ENCODE assay signal across 15 cellular contexts in the genomic region with DNA sequence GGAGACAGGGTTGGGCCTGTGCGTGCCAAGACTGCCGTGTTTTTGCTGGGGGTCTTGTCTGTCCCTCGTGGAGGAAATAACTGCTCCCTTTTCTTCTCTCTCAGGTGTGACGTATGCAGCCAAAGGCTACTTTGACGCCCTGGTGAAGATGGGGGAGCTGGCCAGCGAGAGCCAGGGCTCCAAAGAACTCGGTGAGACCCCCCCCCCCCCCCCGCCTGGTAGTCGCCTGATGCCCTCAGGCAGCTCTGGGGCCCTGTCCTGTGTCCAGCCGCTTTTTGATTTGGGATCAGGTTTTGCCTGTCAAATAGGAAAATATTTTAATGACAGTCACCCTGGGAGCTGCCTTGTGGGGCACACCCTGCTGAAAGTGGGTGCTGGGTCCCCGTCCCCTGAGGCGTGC. TPM values are rescaled to one million over a fixed set of nuclear protein-coding genes. Genes with fewer than 3 reads are reported as not detected.
A peak's percentile ranks its signal among the peaks of the same experiment; 100 is the strongest.
DNase-seq lines count a peak whose midpoint lies in the region; ATAC-seq and TF ChIP-seq lines count a peak whose summit lies in the region.
"Had no signal": no experiment of that assay in that cellular context is flagged by ENCODE, and none has a peak within 500 bp of the region (broad histone marks: within the 10 kb centered on the region; RNA-seq: fewer than 3 reads in every experiment).

No MANE protein-coding gene starts in this region.

- ATAC-seq in IMR-90 (ENCODE audit: low read depth): no peak
- ATAC-seq in natural killer cell treated with Interleukin-12 subunit alpha and Interleukin-12 subunit beta and Interleukin-15 and Interleukin-18, amount 100 ng/mL, for 72 hours: no peak

- no peak overlapping the region for H3K4me3 Mint-ChIP-seq in natural killer cell treated with Interleukin-12 subunit alpha and Interleukin-12 subunit beta and Interleukin-15 and Interleukin-18, amount 100 ng/mL, for 72 hours
- H3K4me3 Mint-ChIP-seq: activated naive CD4-positive, alpha-beta T cell treated with anti-CD3 and anti-CD28 coated beads, Interleukin-2, amount 50 U/mL, for 24 hours; naive thymus-derived CD8-positive, alpha-beta T cell had no signal

- no peak overlapping the region for H3K56ac ChIP-seq in IMR-90 (ENCODE audit: extremely low read depth, insufficient read depth, low read length)
- H3K56ac ChIP-seq in mesendoderm (ENCODE audit: low read length): peak overlapping the region; percentile 45

- WGBS in IMR-90 (ENCODE audit: extremely low coverage in 2 of 2, insufficient read length in 1 of 2), 2 experiments: 96% methylated on average over 4 of the region's 12 CpGs; no CpG with 5 or more reads in 1 of the 2 experiments
- WGBS in mammary epithelial cell (ENCODE audit: low coverage, missing lambda C conversion rate): 72% methylated on average over 7 of the region's 12 CpGs
- no CpG with 5 or more reads among the region's 12 CpGs for WGBS in mesendoderm (ENCODE audit: extremely low coverage, insufficient coverage, low lambda C conversion rate)

- in situ Hi-C loops in IMR-90 (cut with MboI; ENCODE audit: low sequenced_read_pairs) (no loop called here), mammary epithelial cell (cut with MboI; ENCODE audit: low sequenced_read_pairs in 2 of 2) (no loop called here)

- H3K4me2 ChIP-seq in IMR-90 (ENCODE audit: low read depth, low read length): no peak overlapping the region
- H3K4me2 ChIP-seq in mammary epithelial cell (ENCODE audit: insufficient read depth, low read depth, low read length): no peak overlapping the region
- no peak overlapping the region for H3K4me2 ChIP-seq in mesendoderm (ENCODE audit: low read length)

- POLR2A ChIA-PET in IMR-90 (lab: Charles Lee; ENCODE audit: unreplicated experiment): no interaction called here

- no peak overlapping the region for H2BK20ac ChIP-seq in IMR-90 (ENCODE audit: low read depth, low read length)

- H3K9me1 ChIP-seq in IMR-90 (ENCODE audit: insufficient read depth, low read length): 0 out of 2 replicates have a peak, but pooled peaks cover under 1% of the 10 kb centered on the region

- no peak for DNase-seq in IMR-90
- DNase-seq in mammary epithelial cell: no peak
- DNase-seq in mesendoderm: no peak
- DNase-seq in NCI-H146 treated with DMSO at 0.1 percent for 48 hours (lab: John Stamatoyannopoulos, UW; ENCODE audit: unreplicated experiment): no peak
- no peak for DNase-seq in midbrain (lab: John Stamatoyannopoulos, UW)
- DNase-seq in NAMALWA (ENCODE audit: low spot score): no peak
- DNase-seq in natural killer cell treated with Interleukin-12 subunit alpha and Interleukin-12 subunit beta and Interleukin-15 and Interleukin-18, amount 100 ng/mL, for 72 hours (ENCODE audit: low spot score): no peak
- DNase-seq: NCI-H2029, NCI-H774, SHP77 treated with DMSO at 0.1 percent for 48 hours had no signal

- no peak overlapping the region for H3K4ac ChIP-seq in IMR-90 (ENCODE audit: low read depth, low read length)
- H3K4ac ChIP-seq in mesendoderm (ENCODE audit: low read depth, low read length): no peak overlapping the region

- no peak overlapping the region for H3K14ac ChIP-seq in IMR-90 (replicated peaks; ENCODE audit: low read depth, low read length)

- H3K79me2 ChIP-seq in mammary epithelial cell (ENCODE audit: insufficient read depth, low read length) (peaks cover 71% of the 10 kb centered on the region), mesendoderm (ENCODE audit: control insufficient read depth, insufficient read depth, low read length) (no peaks in the 10 kb centered on the region)

- H4K20me1 ChIP-seq in IMR-90 (ENCODE audit: insufficient read depth, low read length): peaks cover 6% of the 10 kb centered on the region; the same call in 1 of the 2 replicates
- no peaks in the 10 kb centered on the region for H4K20me1 ChIP-seq in mammary epithelial cell (ENCODE audit: insufficient read depth, low read length)

- peaks cover 0 to 6% of the 10 kb centered on the region in 2 experiments; a peak in 2 of 4 replicates for H3K79me1 ChIP-seq in IMR-90 (ENCODE audit: low read depth in 1 of 2, low read length in 2 of 2)
- no peaks in the 10 kb centered on the region for H3K79me1 ChIP-seq in mesendoderm (ENCODE audit: low read length)

- H3K9ac ChIP-seq in IMR-90 (ENCODE audit: low read depth, low read length) (no peak overlapping the region), mammary epithelial cell (ENCODE audit: insufficient read depth, low read length) (peak overlapping the region; percentile 59), mesendoderm (ENCODE audit: low read length) (peak overlapping the region; percentile 43), stomach smooth muscle (ENCODE audit: low read length in 2 of 2) (no peak overlapping the region)

- intact Hi-C loops in IMR-90 (cut with micrococcal nuclease) (no loop called here), mammary epithelial cell (cut with micrococcal nuclease) (loop anchor here (2.0 kb wide), 1 partner anchor 17 kb away; no protein-coding TSS in a partner anchor)

- TF ChIP-seq CTCF in IMR-90 (conservative IDR thresholded peaks at IDR 0.05; ENCODE audit: low read depth, low read length): no peak
- no peak for TF ChIP-seq CTCF in mammary epithelial cell (conservative IDR thresholded peaks at IDR 0.05 in 1 of 2, IDR thresholded peaks at IDR 0.05 in 1 of 2; ENCODE audit: extremely low read depth in 1 of 2, insufficient read depth in 1 of 2, low read depth in 1 of 2, low read length in 2 of 2)

- no peak overlapping the region for H4K5ac ChIP-seq in IMR-90 (ENCODE audit: low read depth, low read length)
- no peak overlapping the region for H4K5ac ChIP-seq in mesendoderm (ENCODE audit: low read length)

- no peak overlapping the region for H4K8ac ChIP-seq in IMR-90 (ENCODE audit: low read depth in 2 of 2, low read length in 2 of 2)
- no peak overlapping the region for H4K8ac ChIP-seq in mesendoderm (ENCODE audit: low read depth, low read length)

- H2BK120ac ChIP-seq in IMR-90 (ENCODE audit: low read depth, low read length) (no peak overlapping the region), mesendoderm (ENCODE audit: low read depth, low read length) (no peak overlapping the region)

- H4K91ac ChIP-seq in IMR-90 (ENCODE audit: insufficient read depth, low read depth, low read length): no peak overlapping the region

- no peak for TF ChIP-seq POLR2A in IMR-90 (IDR thresholded peaks at IDR 0.05; ENCODE audit: low read depth, low read length)

- no peaks in the 10 kb centered on the region for H3K27me3 Mint-ChIP-seq in natural killer cell treated with Interleukin-12 subunit alpha and Interleukin-12 subunit beta and Interleukin-15 and Interleukin-18, amount 100 ng/mL, for 72 hours
- H3K27me3 Mint-ChIP-seq: activated naive CD4-positive, alpha-beta T cell treated with anti-CD3 and anti-CD28 coated beads, Interleukin-2, amount 50 U/mL, for 24 hours; naive thymus-derived CD8-positive, alpha-beta T cell had no signal

- no peaks in the 10 kb centered on the region for H3K9me3 ChIP-seq in IMR-90 (ENCODE audit: control insufficient read depth, insufficient read depth, low read length)
- no peaks in the 10 kb centered on the region for H3K9me3 ChIP-seq in mammary epithelial cell (replicated peaks; ENCODE audit: insufficient read depth, low read length)
- no peaks in the 10 kb centered on the region for H3K9me3 ChIP-seq in stomach smooth muscle (ENCODE audit: control insufficient read depth in 2 of 2, low read length in 2 of 2)

- H3K9me3 Mint-ChIP-seq in natural killer cell treated with Interleukin-12 subunit alpha and Interleukin-12 subunit beta and Interleukin-15 and Interleukin-18, amount 100 ng/mL, for 72 hours: no peaks in the 10 kb centered on the region
- H3K9me3 Mint-ChIP-seq: activated naive CD4-positive, alpha-beta T cell treated with anti-CD3 and anti-CD28 coated beads, Interleukin-2, amount 50 U/mL, for 24 hours; naive thymus-derived CD8-positive, alpha-beta T cell had no signal

- H3K4me3 ChIP-seq in IMR-90 (ENCODE audit: insufficient read depth, low read depth, low read length): no peak overlapping the region
- H3K4me3 ChIP-seq in mammary epithelial cell (replicated peaks in 1 of 3; ENCODE audit: insufficient read depth in 1 of 3, low read depth in 2 of 3, low read length in 3 of 3): no peak overlapping the region
- H3K4me3 ChIP-seq in mesendoderm (ENCODE audit: low read length): no peak overlapping the region
- no peak overlapping the region for H3K4me3 ChIP-seq in stomach smooth muscle (ENCODE audit: low read length in 2 of 2)
- H3K4me3 ChIP-seq: coronary artery, GM23248 had no signal

- no peak overlapping the region for H3K27ac ChIP-seq in IMR-90 (ENCODE audit: insufficient read depth, low read length)
- peak overlapping the region; percentile 81 for H3K27ac ChIP-seq in mammary epithelial cell (ENCODE audit: insufficient read depth, low read depth, low read length)
- no peak overlapping the region for H3K27ac ChIP-seq in mesendoderm (ENCODE audit: low read depth, low read length)
- H3K27ac ChIP-seq in stomach smooth muscle (ENCODE audit: low read length): peak overlapping the region; percentile 70

- H3K4me1 Mint-ChIP-seq in natural killer cell treated with Interleukin-12 subunit alpha and Interleukin-12 subunit beta and Interleukin-15 and Interleukin-18, amount 100 ng/mL, for 72 hours (ENCODE audit: low read depth in 2 of 2): no peaks in the 10 kb centered on the region

- H2AFZ ChIP-seq in IMR-90 (replicated peaks; ENCODE audit: low read length, poor library complexity) (no peak overlapping the region), mammary epithelial cell (ENCODE audit: low read depth, low read length) (no peak overlapping the region)
- H2AFZ ChIP-seq: GM23248 had no signal

- CTCF ChIA-PET in IMR-90 (lab: Yijun Ruan, JAX): no interaction called here
- CTCF ChIA-PET in mammary epithelial cell (lab: Charles Lee; ENCODE audit: low non-redundant PET): interaction anchor here (0.8 kb wide), 1 partner anchor 8 kb away, joined by 58 read pairs; no protein-coding TSS in a partner anchor

- H3K27ac Mint-ChIP-seq in natural killer cell treated with Interleukin-12 subunit alpha and Interleukin-12 subunit beta and Interleukin-15 and Interleukin-18, amount 100 ng/mL, for 72 hours: no peak overlapping the region
- H3K27ac Mint-ChIP-seq: activated naive CD4-positive, alpha-beta T cell treated with anti-CD3 and anti-CD28 coated beads, Interleukin-2, amount 50 U/mL, for 24 hours had no signal

- BruUV-seq in IMR-90 (replicated peaks; lab: Mats Ljungman, UMichigan) (no TSS peak), mammary epithelial cell (replicated peaks; lab: Mats Ljungman, UMichigan) (TSS peak; percentile 6)

- dilution Hi-C loops in IMR-90 (cut with HindIII; ENCODE audit: low sequenced_read_pairs, unreplicated experiment): no loop called here
- dilution Hi-C loops in mammary epithelial cell (cut with HindIII; ENCODE audit: low sequenced_read_pairs): no loop called here

- no peaks in the 10 kb centered on the region for H3K27me3 ChIP-seq in IMR-90 (ENCODE audit: control insufficient read depth, insufficient read depth, low read length)
- H3K27me3 ChIP-seq in mammary epithelial cell (ENCODE audit: insufficient read depth, low read length): no peaks in the 10 kb centered on the region
- H3K27me3 ChIP-seq in mesendoderm (ENCODE audit: insufficient read depth, low read length, poor library complexity): no peaks in the 10 kb centered on the region
- H3K27me3 ChIP-seq in stomach smooth muscle (ENCODE audit: control insufficient read depth in 1 of 2, insufficient read depth in 2 of 2, low read length in 2 of 2): no peaks in the 10 kb centered on the region

- H2BK5ac ChIP-seq in IMR-90 (ENCODE audit: low read depth, low read length, poor library complexity, severe bottlenecking) (no peak overlapping the region), mesendoderm (ENCODE audit: low read length) (peak overlapping the region; percentile 15)

- H3K23ac ChIP-seq in IMR-90 (ENCODE audit: low read depth, low read length) (no peak overlapping the region), mesendoderm (ENCODE audit: low read length) (no peak overlapping the region)

- H3K36me3 ChIP-seq in IMR-90 (ENCODE audit: control insufficient read depth, insufficient read depth, low read length) (peaks cover 9% of the 10 kb centered on the region; the same call in 1 of the 2 replicates), mammary epithelial cell (ENCODE audit: insufficient read depth, low read length) (peaks cover 6% of the 10 kb centered on the region), mesendoderm (ENCODE audit: control insufficient read depth, insufficient read depth, low read length) (no peaks in the 10 kb centered on the region), stomach smooth muscle (ENCODE audit: control insufficient read depth in 2 of 2, insufficient read depth in 2 of 2, low read length in 2 of 2) (peaks cover 4 to 17% of the 10 kb centered on the region in 2 donors)

- H3K36me3 Mint-ChIP-seq in natural killer cell treated with Interleukin-12 subunit alpha and Interleukin-12 subunit beta and Interleukin-15 and Interleukin-18, amount 100 ng/mL, for 72 hours: no peaks in the 10 kb centered on the region

- H2BK15ac ChIP-seq in IMR-90 (ENCODE audit: low read depth, low read length) (no peak overlapping the region), mesendoderm (replicated peaks; ENCODE audit: low read depth) (no peak overlapping the region)

- TF ChIP-seq RAD21 in IMR-90 (IDR thresholded peaks at IDR 0.05; ENCODE audit: low read length): no peak

- no peak overlapping the region for H2AK9ac ChIP-seq in IMR-90 (replicated peaks; ENCODE audit: low read depth, low read length, poor library complexity)

- peaks cover 2% of the 10 kb centered on the region; the same call in 1 of the 2 replicates for H3K4me1 ChIP-seq in IMR-90 (ENCODE audit: control insufficient read depth, insufficient read depth, low read length)
- H3K4me1 ChIP-seq in mammary epithelial cell (ENCODE audit: insufficient read depth, low read length): peaks cover 35% of the 10 kb centered on the region
- H3K4me1 ChIP-seq in mesendoderm (ENCODE audit: control insufficient read depth, low read depth, low read length): peaks cover 4% of the 10 kb centered on the region
- peaks cover 11% of the 10 kb centered on the region for H3K4me1 ChIP-seq in stomach smooth muscle (ENCODE audit: control insufficient read depth, insufficient read depth, low read length)

- no peak overlapping the region for H3K18ac ChIP-seq in IMR-90 (ENCODE audit: low read depth, low read length)
- peak overlapping the region; percentile 16 for H3K18ac ChIP-seq in mesendoderm (ENCODE audit: low read length)

- H2AK5ac ChIP-seq in IMR-90 (ENCODE audit: low read depth, low read length) (0 out of 2 replicates have a peak overlapping the region, but pooled peaks have one; percentile 9), mesendoderm (ENCODE audit: low read length) (no peak overlapping the region)

RNA-seq across cellular contexts. Expression of a gene that starts 22.8 kb away (rescaled TPM):
- total RNA-seq in IMR-90 (2012; rRNA removed) (18.3 and 22.8 TPM in 2 replicates), mammary epithelial cell (100 to 1,000 TPM in 1 of 2 donors, 10 to 100 TPM in 1; 30.8 to 114 TPM)
- polyA plus RNA-seq in IMR-90 (2012; rRNA removed) (32.6 and 36.1 TPM in 2 replicates), mammary epithelial cell (40.7 TPM)
- polyA plus RNA-seq in IMR-90 (2012; cell fraction: cytosol; rRNA removed): 27.3 and 38.0 TPM in 2 replicates
- 37.9 and 82.6 TPM in 2 replicates for polyA plus RNA-seq in IMR-90 (2012; cell fraction: nucleus; rRNA removed; ENCODE audit: low replicate concordance)
- 24.5 TPM for polyA minus RNA-seq in mammary epithelial cell
- polyA plus RNA-seq in mesendoderm (2013, experiment 1 of 2): 12.3 TPM
- 11.6 TPM for polyA plus RNA-seq in mesendoderm (2013, experiment 2 of 2)
- total RNA-seq in natural killer cell treated with Interleukin-12 subunit alpha and Interleukin-12 subunit beta and Interleukin-15 and Interleukin-18, amount 100 ng/mL, for 72 hours: 1 to 10 TPM; 7.3 to 9.6 TPM

Comparison
In these comparisons a context has a peak if more than half of its experiments do, and no peak if none do; other contexts are left out.
1. H3K27ac ChIP-seq: peak in mammary epithelial cell (single experiment) and stomach smooth muscle (single experiment); none in IMR-90 (single experiment) and mesendoderm (single experiment).
2. H3K9ac ChIP-seq: peak in mammary epithelial cell (single experiment) and mesendoderm (single experiment); none in IMR-90 (single experiment) and stomach smooth muscle (0 of 2).